10 cellular contexts compared by ENCODE assay signal in genomic region chr18:13381331-13381730, GRCh38.
DNase-seq lines count a peak whose midpoint lies in the region; ATAC-seq, FAIRE-seq and TF ChIP-seq lines count a peak whose summit lies in the region.
"Had no signal": no experiment of that assay in that cellular context is flagged by ENCODE, and none has a peak within 500 bp of the region (broad histone marks: within the 10 kb centered on the region; RNA-seq: fewer than 3 reads in every experiment).

No MANE protein-coding gene starts in this region.

- no peaks in the 10 kb centered on the region for H3K79me2 ChIP-seq in astrocyte (ENCODE audit: insufficient read depth, low read length)

- peak overlapping the region; percentile 71 for H3K4me3 Mint-ChIP-seq in activated naive CD4-positive, alpha-beta T cell treated with anti-CD3 and anti-CD28 coated beads for 36 hours
- no peak overlapping the region for H3K4me3 Mint-ChIP-seq in astrocyte (ENCODE audit: unreplicated experiment)
- H3K4me3 Mint-ChIP-seq: nephron progenitor cell had no signal

- H3K36me3 ChIP-seq in astrocyte (ENCODE audit: insufficient read depth, low read length) = no peaks in the 10 kb centered on the region
- H3K36me3 ChIP-seq in mucosa of stomach (ENCODE audit: control insufficient read depth, insufficient read depth, low read length) = no peaks in the 10 kb centered on the region
- H3K36me3 ChIP-seq in tibial artery = no peaks in the 10 kb centered on the region

- H3K4me2 ChIP-seq in astrocyte (ENCODE audit: low read length) = peak overlapping the region; percentile 87

- peak overlapping the region; percentile 84 for H3K9ac ChIP-seq in astrocyte (ENCODE audit: low read length)
- H3K9ac ChIP-seq in mucosa of stomach (ENCODE audit: low read length) = peak overlapping the region; percentile 79

- no peaks in the 10 kb centered on the region for H4K20me1 ChIP-seq in astrocyte (ENCODE audit: insufficient read depth, low read length)

- peak overlapping the region; percentile 30 for H2AFZ ChIP-seq in astrocyte (ENCODE audit: low read depth, low read length)

- H3K4me1 ChIP-seq in astrocyte (ENCODE audit: insufficient read depth, low read length) = peaks cover 16% of the 10 kb centered on the region
- peaks cover 21% of the 10 kb centered on the region for H3K4me1 ChIP-seq in mucosa of stomach (ENCODE audit: control insufficient read depth, insufficient read depth, low read length)
- H3K4me1 ChIP-seq in tibial artery = peaks cover 0 to 59% (median 37%) of the 10 kb centered on the region in 4 donors

- H3K9me3 Mint-ChIP-seq in activated naive CD4-positive, alpha-beta T cell treated with anti-CD3 and anti-CD28 coated beads for 36 hours = no peaks in the 10 kb centered on the region
- H3K9me3 Mint-ChIP-seq in astrocyte (ENCODE audit: unreplicated experiment) = peaks cover 2% of the 10 kb centered on the region
- H3K9me3 Mint-ChIP-seq: nephron progenitor cell had no signal

- peak overlapping the region; percentile 94 for H3K27ac Mint-ChIP-seq in activated naive CD4-positive, alpha-beta T cell treated with anti-CD3 and anti-CD28 coated beads for 36 hours
- H3K27ac Mint-ChIP-seq in astrocyte (ENCODE audit: unreplicated experiment) = peak overlapping the region; percentile 82

- intact Hi-C loops in activated naive CD4-positive, alpha-beta T cell treated with anti-CD3 and anti-CD28 coated beads for 36 hours (cut with micrococcal nuclease) = no loop called here
- intact Hi-C loops in tibial artery (cut with DNase I; ENCODE audit: low total_unique reads) = no loop called here

- CTCF ChIA-PET in activated naive CD4-positive, alpha-beta T cell treated with anti-CD3 and anti-CD28 coated beads for 36 hours (lab: Charles Lee) = interaction anchor here (0.9 to 1.0 kb wide), 2 partner anchors 165 to 231 kb away, joined by 3 read pairs; no protein-coding TSS in a partner anchor

- no peaks in the 10 kb centered on the region for H3K27me3 Mint-ChIP-seq in activated naive CD4-positive, alpha-beta T cell treated with anti-CD3 and anti-CD28 coated beads for 36 hours (ENCODE audit: low read depth)
- H3K27me3 Mint-ChIP-seq in astrocyte (ENCODE audit: low read depth, unreplicated experiment) = no peaks in the 10 kb centered on the region

- no peaks in the 10 kb centered on the region for H3K36me3 Mint-ChIP-seq in activated naive CD4-positive, alpha-beta T cell treated with anti-CD3 and anti-CD28 coated beads for 36 hours (ENCODE audit: low read depth)
- peaks cover 8% of the 10 kb centered on the region for H3K36me3 Mint-ChIP-seq in astrocyte (ENCODE audit: low read depth, unreplicated experiment)

- no peak overlapping the region for H3K4me3 ChIP-seq in astrocyte (ENCODE audit: insufficient read depth, low read depth, low read length)
- H3K4me3 ChIP-seq in mucosa of stomach (ENCODE audit: low read length) = peak overlapping the region; percentile 42
- peak overlapping the region in 1 of 2 donors; percentile 38 for H3K4me3 ChIP-seq in tibial artery

- no peak for ATAC-seq in HG03196 (IDR thresholded peaks at IDR 0.05; ENCODE audit: unreplicated experiment)

- TF ChIP-seq CTCF in astrocyte (IDR thresholded peaks at IDR 0.05; ENCODE audit: insufficient read depth, low read depth, low read length) = no peak
- no peak for TF ChIP-seq CTCF in tibial artery (IDR thresholded peaks at IDR 0.05)

- DNase-seq in activated naive CD4-positive, alpha-beta T cell treated with anti-CD3 and anti-CD28 coated beads for 36 hours = peak; percentile 7
- DNase-seq in activated naive CD4-positive, alpha-beta T cell (lab: John Stamatoyannopoulos, UW) = no peak
- DNase-seq in astrocyte (ENCODE audit: low read depth) = no peak
- no peak for DNase-seq in tibial artery
- no peak for DNase-seq in HuH-7 (ENCODE audit: low spot score)
- no peak for DNase-seq in NCI-H1417 (lab: John Stamatoyannopoulos, UW)
- DNase-seq: NCI-H146 had no signal

- FAIRE-seq in astrocyte (lab: Jason Lieb, UNC) = no peak

- H3K27me3 ChIP-seq in astrocyte (ENCODE audit: insufficient read depth, low read length) (no peaks in the 10 kb centered on the region), mucosa of stomach (ENCODE audit: control insufficient read depth, insufficient read depth, low read length) (no peaks in the 10 kb centered on the region), tibial artery (no peaks in the 10 kb centered on the region)

- peaks cover 79% of the 10 kb centered on the region for H3K4me1 Mint-ChIP-seq in activated naive CD4-positive, alpha-beta T cell treated with anti-CD3 and anti-CD28 coated beads for 36 hours (ENCODE audit: low read depth)
- H3K4me1 Mint-ChIP-seq in astrocyte (ENCODE audit: low read depth, unreplicated experiment) = peaks cover 29% of the 10 kb centered on the region

- H3K9me3 ChIP-seq in astrocyte (ENCODE audit: insufficient read depth, low read depth, low read length) = no peaks in the 10 kb centered on the region
- H3K9me3 ChIP-seq in mucosa of stomach (ENCODE audit: control insufficient read depth, low read length) = no peaks in the 10 kb centered on the region
- no peaks in the 10 kb centered on the region for H3K9me3 ChIP-seq in tibial artery

- H3K27ac ChIP-seq in astrocyte (ENCODE audit: low read depth, low read length) = peak overlapping the region; percentile 67
- peak overlapping the region; percentile 84 to 85 for H3K27ac ChIP-seq in tibial artery
